In genomic region chr3:11774296-11774877, GRCh38 we compare ENCODE assay signal across 8 cellular contexts.
DNase-seq lines count a peak whose midpoint lies in the region; ATAC-seq and TF ChIP-seq lines count a peak whose summit lies in the region.

No MANE protein-coding gene starts in this region.

- no peak overlapping the region for H3K4me3 ChIP-seq in lower lobe of right lung
- no peak overlapping the region for H3K4me3 ChIP-seq in CD4-positive, alpha-beta memory T cell (ENCODE audit: low read length in 2 of 2)

- ATAC-seq in lower lobe of right lung: peak; percentile 47 to 53

- no peak overlapping the region for H3K27ac Mint-ChIP-seq in chondrocyte (ENCODE audit: unreplicated experiment)
- no peak overlapping the region for H3K27ac Mint-ChIP-seq in CD4-positive, alpha-beta memory T cell
- H3K27ac Mint-ChIP-seq in immature natural killer cell: no peak overlapping the region

- H3K36me3 ChIP-seq in lower lobe of right lung: no peaks in the 10 kb centered on the region
- H3K36me3 ChIP-seq in CD4-positive, alpha-beta memory T cell (ENCODE audit: insufficient read depth, low read length): no peaks in the 10 kb centered on the region

- H3K4me3 Mint-ChIP-seq in chondrocyte (ENCODE audit: unreplicated experiment) (no peak overlapping the region), immature natural killer cell (no peak overlapping the region)
- no peak overlapping the region for H3K4me3 Mint-ChIP-seq in CD4-positive, alpha-beta memory T cell

- H3K4me1 ChIP-seq in lower lobe of right lung: peaks cover 13% of the 10 kb centered on the region
- H3K4me1 ChIP-seq in CD4-positive, alpha-beta memory T cell (ENCODE audit: insufficient read depth, low read length): peaks cover 18% of the 10 kb centered on the region

- CTCF ChIA-PET in CD4-positive, alpha-beta memory T cell (lab: Charles Lee; ENCODE audit: partially characterized antibody): no interaction called here

- H3K4me1 Mint-ChIP-seq in chondrocyte (ENCODE audit: low read depth): peaks cover 12% of the 10 kb centered on the region
- peaks cover 8 to 20% (median 14%) of the 10 kb centered on the region in 4 donors for H3K4me1 Mint-ChIP-seq in CD4-positive, alpha-beta memory T cell
- H3K4me1 Mint-ChIP-seq in immature natural killer cell: peaks cover 16 to 18% of the 10 kb centered on the region in 2 donors

- intact Hi-C loops in lower lobe of right lung (cut with DNase I): no loop called here
- intact Hi-C loops in CD4-positive, alpha-beta memory T cell (cut with micrococcal nuclease): no loop called here

- TF ChIP-seq CTCF in chondrocyte (IDR thresholded peaks at IDR 0.05) (peak; percentile 77), lower lobe of right lung (IDR thresholded peaks at IDR 0.05) (peak; percentile 45)

- H3K9me3 ChIP-seq in lower lobe of right lung: no peaks in the 10 kb centered on the region
- H3K9me3 ChIP-seq in CD4-positive, alpha-beta memory T cell (ENCODE audit: control insufficient read depth in 1 of 2, low read length in 2 of 2): no peaks in the 10 kb centered on the region

- POLR2A ChIA-PET in CD4-positive, alpha-beta memory T cell (lab: Charles Lee; ENCODE audit: partially characterized antibody): no interaction called here

- no peak overlapping the region for H3K27ac ChIP-seq in lower lobe of right lung
- H3K27ac ChIP-seq in CD4-positive, alpha-beta memory T cell (ENCODE audit: low read depth, low read length): no peak overlapping the region

- no peaks in the 10 kb centered on the region for H3K9me3 Mint-ChIP-seq in chondrocyte (ENCODE audit: low read depth)
- H3K9me3 Mint-ChIP-seq in CD4-positive, alpha-beta memory T cell: no peaks in the 10 kb centered on the region
- no peaks in the 10 kb centered on the region for H3K9me3 Mint-ChIP-seq in immature natural killer cell

- DNase-seq in Daoy (ENCODE audit: low read depth) (peak; percentile 29), NCI-H2029 (lab: John Stamatoyannopoulos, UW) (peak; percentile 11), chondrocyte (ENCODE audit: low spot score) (no peak), lower lobe of right lung (no peak), GF-D8 (lab: John Stamatoyannopoulos, UW) (no peak), immature natural killer cell (no peak), mesenteric fat pad (ENCODE audit: low spot score) (no peak)
- DNase-seq in CD4-positive, alpha-beta memory T cell: no peak

- H3K27me3 ChIP-seq in lower lobe of right lung (ENCODE audit: low read depth): no peaks in the 10 kb centered on the region
- H3K27me3 ChIP-seq in CD4-positive, alpha-beta memory T cell (ENCODE audit: insufficient read depth, low read length): no peaks in the 10 kb centered on the region

- H3K36me3 Mint-ChIP-seq in chondrocyte (ENCODE audit: low read depth) (peaks cover under 1% of the 10 kb centered on the region), immature natural killer cell (peaks cover 0 to 7% (median 5%) of the 10 kb centered on the region in 3 donors)
- peaks cover 2 to 11% of the 10 kb centered on the region in 2 donors for H3K36me3 Mint-ChIP-seq in CD4-positive, alpha-beta memory T cell

- H3K27me3 Mint-ChIP-seq in chondrocyte (ENCODE audit: low read depth): no peaks in the 10 kb centered on the region
- H3K27me3 Mint-ChIP-seq in CD4-positive, alpha-beta memory T cell: no peaks in the 10 kb centered on the region
- no peaks in the 10 kb centered on the region for H3K27me3 Mint-ChIP-seq in immature natural killer cell (ENCODE audit: low read depth in 3 of 3)

Comparison
In these comparisons a context has a peak if more than half of its experiments do, and no peak if none do; other contexts are left out.
1. DNase-seq: peak in Daoy (single experiment) and NCI-H2029 (single experiment); none in chondrocyte (single experiment), lower lobe of right lung (single experiment), GF-D8 (single experiment), CD4-positive, alpha-beta memory T cell (0 of 5), immature natural killer cell (0 of 3) and mesenteric fat pad (single experiment).